1 cellular context compared by ENCODE assay signal in genomic region chr16:19389246-19389645, GRCh38.
TF ChIP-seq lines count a peak whose summit lies in the region.

No MANE protein-coding gene starts in this region.

TF ChIP-seq in HEK293, 187 proteins besides CTCF, POLR2A, EP300 and RAD21 (continued from another document):
- TF ChIP-seq ELK4 (IDR thresholded peaks at IDR 0.05; ENCODE audit: borderline replicate concordance, low read depth, low read length) = no peak
- no peak for TF ChIP-seq AEBP2 (tag by site-specific recombination; IDR thresholded peaks at IDR 0.05; ENCODE audit: borderline replicate concordance)
- TF ChIP-seq MZF1 (tag by site-specific recombination; IDR thresholded peaks at IDR 0.05; ENCODE audit: borderline replicate concordance) = 0 out of 2 replicates have a peak, but pooled peaks have one; percentile 34
- TF ChIP-seq, protein P1, sequence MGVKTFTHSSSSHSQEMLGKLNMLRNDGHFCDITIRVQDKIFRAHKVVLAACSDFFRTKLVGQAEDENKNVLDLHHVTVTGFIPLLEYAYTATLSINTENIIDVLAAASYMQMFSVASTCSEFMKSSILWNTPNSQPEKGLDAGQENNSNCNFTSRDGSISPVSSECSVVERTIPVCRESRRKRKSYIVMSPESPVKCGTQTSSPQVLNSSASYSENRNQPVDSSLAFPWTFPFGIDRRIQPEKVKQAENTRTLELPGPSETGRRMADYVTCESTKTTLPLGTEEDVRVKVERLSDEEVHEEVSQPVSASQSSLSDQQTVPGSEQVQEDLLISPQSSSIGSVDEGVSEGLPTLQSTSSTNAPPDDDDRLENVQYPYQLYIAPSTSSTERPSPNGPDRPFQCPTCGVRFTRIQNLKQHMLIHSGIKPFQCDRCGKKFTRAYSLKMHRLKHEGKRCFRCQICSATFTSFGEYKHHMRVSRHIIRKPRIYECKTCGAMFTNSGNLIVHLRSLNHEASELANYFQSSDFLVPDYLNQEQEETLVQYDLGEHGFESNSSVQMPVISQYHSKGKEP (tag by site-specific recombination; IDR thresholded peaks at IDR 0.05) = no peak
- no peak for TF ChIP-seq ZNF26 (tag by site-specific recombination; IDR thresholded peaks at IDR 0.05)
- no peak for TF ChIP-seq ZNF571 (tag by site-specific recombination; IDR thresholded peaks at IDR 0.05)
- TF ChIP-seq, protein P2, sequence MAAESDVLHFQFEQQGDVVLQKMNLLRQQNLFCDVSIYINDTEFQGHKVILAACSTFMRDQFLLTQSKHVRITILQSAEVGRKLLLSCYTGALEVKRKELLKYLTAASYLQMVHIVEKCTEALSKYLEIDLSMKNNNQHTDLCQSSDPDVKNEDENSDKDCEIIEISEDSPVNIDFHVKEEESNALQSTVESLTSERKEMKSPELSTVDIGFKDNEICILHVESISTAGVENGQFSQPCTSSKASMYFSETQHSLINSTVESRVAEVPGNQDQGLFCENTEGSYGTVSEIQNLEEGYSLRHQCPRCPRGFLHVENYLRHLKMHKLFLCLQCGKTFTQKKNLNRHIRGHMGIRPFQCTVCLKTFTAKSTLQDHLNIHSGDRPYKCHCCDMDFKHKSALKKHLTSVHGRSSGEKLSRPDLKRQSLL (tag by site-specific recombination; IDR thresholded peaks at IDR 0.05) = no peak
- no peak for TF ChIP-seq ZNF514 (tag by site-specific recombination; IDR thresholded peaks at IDR 0.05)
- TF ChIP-seq ZXDB (tag by site-specific recombination; IDR thresholded peaks at IDR 0.05) = 0 out of 2 replicates have a peak, but pooled peaks have one; percentile 34
- TF ChIP-seq GLI4 (tag by site-specific recombination; IDR thresholded peaks at IDR 0.05) = no peak
- TF ChIP-seq ZNF366 (tag by site-specific recombination; conservative IDR thresholded peaks at IDR 0.05) = no peak
- TF ChIP-seq ZNF677 (tag by site-specific recombination; IDR thresholded peaks at IDR 0.05) = no peak
- TF ChIP-seq ZNF175 (tag by site-specific recombination; IDR thresholded peaks at IDR 0.05) = no peak
- 0 out of 2 replicates have a peak, but pooled peaks have one; percentile 67 for TF ChIP-seq ZNF223 (tag by site-specific recombination; IDR thresholded peaks at IDR 0.05)
- 0 out of 2 replicates have a peak, but pooled peaks have one; percentile 15 for TF ChIP-seq ZEB2 (tag by site-specific recombination; IDR thresholded peaks at IDR 0.05)
- TF ChIP-seq SALL2 (tag by site-specific recombination; IDR thresholded peaks at IDR 0.05; ENCODE audit: borderline replicate concordance) = no peak
- TF ChIP-seq, protein P3, sequence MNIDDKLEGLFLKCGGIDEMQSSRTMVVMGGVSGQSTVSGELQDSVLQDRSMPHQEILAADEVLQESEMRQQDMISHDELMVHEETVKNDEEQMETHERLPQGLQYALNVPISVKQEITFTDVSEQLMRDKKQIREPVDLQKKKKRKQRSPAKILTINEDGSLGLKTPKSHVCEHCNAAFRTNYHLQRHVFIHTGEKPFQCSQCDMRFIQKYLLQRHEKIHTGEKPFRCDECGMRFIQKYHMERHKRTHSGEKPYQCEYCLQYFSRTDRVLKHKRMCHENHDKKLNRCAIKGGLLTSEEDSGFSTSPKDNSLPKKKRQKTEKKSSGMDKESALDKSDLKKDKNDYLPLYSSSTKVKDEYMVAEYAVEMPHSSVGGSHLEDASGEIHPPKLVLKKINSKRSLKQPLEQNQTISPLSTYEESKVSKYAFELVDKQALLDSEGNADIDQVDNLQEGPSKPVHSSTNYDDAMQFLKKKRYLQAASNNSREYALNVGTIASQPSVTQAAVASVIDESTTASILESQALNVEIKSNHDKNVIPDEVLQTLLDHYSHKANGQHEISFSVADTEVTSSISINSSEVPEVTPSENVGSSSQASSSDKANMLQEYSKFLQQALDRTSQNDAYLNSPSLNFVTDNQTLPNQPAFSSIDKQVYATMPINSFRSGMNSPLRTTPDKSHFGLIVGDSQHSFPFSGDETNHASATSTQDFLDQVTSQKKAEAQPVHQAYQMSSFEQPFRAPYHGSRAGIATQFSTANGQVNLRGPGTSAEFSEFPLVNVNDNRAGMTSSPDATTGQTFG (tag by site-specific recombination; IDR thresholded peaks at IDR 0.05; ENCODE audit: borderline replicate concordance) = no peak
- TF ChIP-seq KLF8 (tag by site-specific recombination; IDR thresholded peaks at IDR 0.05) = no peak
- no peak for TF ChIP-seq ZNF132 (tag by site-specific recombination; IDR thresholded peaks at IDR 0.05; ENCODE audit: borderline replicate concordance)
- TF ChIP-seq ZBTB1 (tag by site-specific recombination; IDR thresholded peaks at IDR 0.05) = no peak
- no peak for TF ChIP-seq ZNF776 (tag by site-specific recombination; IDR thresholded peaks at IDR 0.05; ENCODE audit: borderline replicate concordance)
- no peak for TF ChIP-seq HOXD13 (CRISPR knock-in tag; IDR thresholded peaks at IDR 0.05; ENCODE audit: borderline replicate concordance)
- no peak for TF ChIP-seq ZNF48 (tag by site-specific recombination; IDR thresholded peaks at IDR 0.05)
- TF ChIP-seq ZFHX2 (tag by site-specific recombination; conservative IDR thresholded peaks at IDR 0.05) = no peak
- TF ChIP-seq, protein P4, sequence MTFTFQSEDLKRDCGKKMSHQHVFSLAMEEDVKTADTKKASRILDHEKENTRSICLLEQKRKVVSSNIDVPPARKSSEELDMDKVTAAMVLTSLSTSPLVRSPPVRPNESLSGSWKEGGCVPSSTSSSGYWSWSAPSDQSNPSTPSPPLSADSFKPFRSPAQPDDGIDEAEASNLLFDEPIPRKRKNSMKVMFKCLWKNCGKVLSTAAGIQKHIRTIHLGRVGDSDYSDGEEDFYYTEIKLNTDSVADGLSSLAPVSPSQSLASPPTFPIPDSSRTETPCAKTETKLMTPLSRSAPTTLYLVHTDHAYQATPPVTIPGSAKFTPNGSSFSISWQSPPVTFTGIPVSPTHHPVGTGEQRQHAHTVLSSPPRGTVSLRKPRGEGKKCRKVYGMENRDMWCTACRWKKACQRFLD (tag by site-specific recombination; IDR thresholded peaks at IDR 0.05) = no peak
- TF ChIP-seq ZNF654 (tag by site-specific recombination; IDR thresholded peaks at IDR 0.05; ENCODE audit: low read depth) = peak; percentile 56
- no peak for TF ChIP-seq ZNF335 (tag by site-specific recombination; conservative IDR thresholded peaks at IDR 0.05)
- no peak for TF ChIP-seq KLF9 (tag by site-specific recombination; IDR thresholded peaks at IDR 0.05; ENCODE audit: low read depth)
- TF ChIP-seq ZNF555 (tag by site-specific recombination; conservative IDR thresholded peaks at IDR 0.05) = no peak
- no peak for TF ChIP-seq ZNF518A (tag by site-specific recombination; conservative IDR thresholded peaks at IDR 0.05; ENCODE audit: low read depth)
- peak; percentile 59; the same call in 1 of the 2 replicates for TF ChIP-seq ZSCAN30 (tag by site-specific recombination; IDR thresholded peaks at IDR 0.05)
- TF ChIP-seq ZNF488 (tag by site-specific recombination; IDR thresholded peaks at IDR 0.05) = no peak
- TF ChIP-seq, protein P5, sequence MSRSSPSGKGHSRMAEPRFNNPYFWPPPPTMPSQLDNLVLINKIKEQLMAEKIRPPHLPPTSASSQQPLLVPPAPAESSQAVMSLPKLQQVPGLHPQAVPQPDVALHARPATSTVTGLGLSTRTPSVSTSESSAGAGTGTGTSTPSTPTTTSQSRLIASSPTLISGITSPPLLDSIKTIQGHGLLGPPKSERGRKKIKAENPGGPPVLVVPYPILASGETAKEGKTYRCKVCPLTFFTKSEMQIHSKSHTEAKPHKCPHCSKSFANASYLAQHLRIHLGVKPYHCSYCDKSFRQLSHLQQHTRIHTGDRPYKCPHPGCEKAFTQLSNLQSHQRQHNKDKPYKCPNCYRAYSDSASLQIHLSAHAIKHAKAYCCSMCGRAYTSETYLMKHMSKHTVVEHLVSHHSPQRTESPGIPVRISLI (tag by site-specific recombination; IDR thresholded peaks at IDR 0.05) = no peak
- TF ChIP-seq ZBTB17 (tag by site-specific recombination; IDR thresholded peaks at IDR 0.05) = peak; percentile 56
- TF ChIP-seq MYNN (tag by site-specific recombination; IDR thresholded peaks at IDR 0.05; ENCODE audit: borderline replicate concordance) = no peak
- TF ChIP-seq RBAK (tag by site-specific recombination; IDR thresholded peaks at IDR 0.05) = no peak
- no peak for TF ChIP-seq ZNF473 (tag by site-specific recombination; IDR thresholded peaks at IDR 0.05)
TF ChIP-seq in HEK293: peak in this region for 22.
